ENCODE assay signal across 1 cellular context in genomic region chr7:101290177-101291037, GRCh38.
TF ChIP-seq lines count a peak whose summit lies in the region.

No MANE protein-coding gene starts in this region.

TF ChIP-seq in K562, 482 proteins besides CTCF, POLR2A, EP300 and RAD21:
- TF ChIP-seq KDM1A (IDR thresholded peaks at IDR 0.05), result peak; percentile 47 to 57; a peak in 2 of 4 replicates
- TF ChIP-seq ZBTB7A (IDR thresholded peaks at IDR 0.05; ENCODE audit: borderline replicate concordance, control insufficient read depth, low read depth, low read length), result 0 out of 2 replicates have a peak, but pooled peaks have one; percentile 26
- 0 out of 2 replicates have a peak, but pooled peaks have one; percentile 47 for TF ChIP-seq PHF21A (IDR thresholded peaks at IDR 0.05; ENCODE audit: borderline replicate concordance, low read depth)
- 0 out of 2 replicates have a peak, but pooled peaks have one; percentile 30 for TF ChIP-seq SMC3 (conservative IDR thresholded peaks at IDR 0.05; ENCODE audit: insufficient read depth, low read depth, low read length)
- TF ChIP-seq BHLHE40 (IDR thresholded peaks at IDR 0.05; ENCODE audit: low read length), result peak; percentile 52
- TF ChIP-seq EGR1 (conservative IDR thresholded peaks at IDR 0.05), result 0 out of 2 replicates have a peak, but pooled peaks have one; percentile 8
TF ChIP-seq in K562: peak in this region for 6; not testable (repeated sequence) for 476.
